Comparison of ENCODE assay signal across 8 cellular contexts in the genomic region with DNA sequence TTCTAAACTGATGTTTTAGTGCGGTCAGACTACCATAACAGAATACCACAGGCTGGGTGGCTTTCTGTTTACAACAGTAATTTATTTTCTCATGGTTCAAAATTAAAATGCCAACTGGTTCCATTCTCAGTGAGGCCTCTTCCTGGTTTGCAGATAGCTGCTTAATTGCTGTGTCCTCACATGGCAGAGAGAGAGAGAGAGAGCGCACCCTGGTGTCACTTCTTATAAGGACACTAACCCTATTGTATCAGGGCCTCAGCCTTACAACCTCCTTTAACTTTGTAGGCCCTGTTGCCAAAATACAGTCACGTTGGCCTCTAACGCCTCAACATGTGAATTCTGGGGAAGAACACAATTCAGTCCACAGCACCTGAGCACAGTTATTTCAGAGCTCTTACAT.
A peak's percentile ranks its signal among the peaks of the same experiment; 100 is the strongest.
DNase-seq lines count a peak whose midpoint lies in the region; ATAC-seq, FAIRE-seq and TF ChIP-seq lines count a peak whose summit lies in the region.

No MANE protein-coding gene starts in this region.

- peak; percentile 33 to 42 for DNase-seq in AML-193 (lab: John Stamatoyannopoulos, UW)
- DNase-seq in GM18507 (ENCODE audit: extremely low spot score, insufficient read length, low read depth) = no peak
- peak; percentile 70 for DNase-seq in NCI-H748 (lab: John Stamatoyannopoulos, UW; ENCODE audit: unreplicated experiment)
- peak; percentile 73 for DNase-seq in erythroblast (lab: John Stamatoyannopoulos, UW)
- no peak for DNase-seq in globus pallidus (ENCODE audit: low spot score)
- no peak for DNase-seq in DMS79 (lab: John Stamatoyannopoulos, UW)
- no peak for DNase-seq in activated naive CD4-positive, alpha-beta T cell (lab: John Stamatoyannopoulos, UW)

- TF ChIP-seq POLR2A in erythroblast (IDR thresholded peaks at IDR 0.05; ENCODE audit: low read length) = no peak

- peak; percentile 70 for ATAC-seq in HG03045 (IDR thresholded peaks at IDR 0.05; ENCODE audit: unreplicated experiment)

- FAIRE-seq in GM18507 (lab: Jason Lieb, UNC) = peak; percentile 18

Comparison
In these comparisons a context has a peak if more than half of its experiments do, and no peak if none do; other contexts are left out.
1. DNase-seq: peak in AML-193 (2 of 2), NCI-H748 (single experiment) and erythroblast (2 of 2); none in GM18507 (single experiment), globus pallidus (single experiment), DMS79 (single experiment) and activated naive CD4-positive, alpha-beta T cell (0 of 4).